ENCODE assay signal across 20 cellular contexts in genomic region chr2:101360229-101360628, GRCh38. TPM values are rescaled to one million over a fixed set of nuclear protein-coding genes. Genes with fewer than 3 reads are reported as not detected.
DNase-seq lines count a peak whose midpoint lies in the region; ATAC-seq and TF ChIP-seq lines count a peak whose summit lies in the region.
"Had no signal": no experiment of that assay in that cellular context is flagged by ENCODE, and none has a peak within 500 bp of the region (broad histone marks: within the 10 kb centered on the region; RNA-seq: fewer than 3 reads in every experiment).

No MANE protein-coding gene starts in this region.

- no peaks in the 10 kb centered on the region for H3K36me3 ChIP-seq in CD4-positive, CD25-positive, alpha-beta regulatory T cell (ENCODE audit: control insufficient read depth, insufficient read depth, low read length)
- H3K36me3 ChIP-seq: colonic mucosa, ovary, tibial artery had no signal

- H3K4me1 Mint-ChIP-seq in CD4-positive, CD25-positive, alpha-beta regulatory T cell = peaks cover 24 to 77% (median 40%) of the 10 kb centered on the region in 4 donors

- ATAC-seq in CD4-positive, CD25-positive, alpha-beta regulatory T cell (ENCODE audit: low read depth in 2 of 2) = no peak
- no peak for ATAC-seq in HG03025 (IDR thresholded peaks at IDR 0.05; ENCODE audit: low FRiP score, unreplicated experiment)
- ATAC-seq: activated CD8-positive, alpha-beta T cell treated with anti-CD3 and anti-CD28 coated beads, Interleukin-2, amount 10 ng/mL, durations not matched to agents 7 days and 5 days; activated T-helper 17 cell treated with anti-CD3 and anti-CD28 coated beads, Interleukin-2, amount 50 U/mL, for 72 hours; stimulated activated effector memory CD8-positive, alpha-beta T cell treated with anti-CD3 and anti-CD28 coated beads, Interleukin-12 subunit alpha, Interleukin-12 subunit beta, amount 100 ng/mL, for 72 hours had no signal

- no peaks in the 10 kb centered on the region for H3K36me3 Mint-ChIP-seq in CD4-positive, CD25-positive, alpha-beta regulatory T cell
- H3K36me3 Mint-ChIP-seq: stimulated activated effector memory CD8-positive, alpha-beta T cell treated with anti-CD3 and anti-CD28 coated beads, Interleukin-12 subunit alpha, Interleukin-12 subunit beta, amount 100 ng/mL, for 72 hours had no signal

- no peak for TF ChIP-seq POLR2A in erythroblast (IDR thresholded peaks at IDR 0.05; ENCODE audit: low read length)

- peak overlapping the region; percentile 69 for H3K27ac ChIP-seq in CD4-positive, CD25-positive, alpha-beta regulatory T cell (ENCODE audit: insufficient read depth, low read length, poor library complexity, severe bottlenecking)
- H3K27ac ChIP-seq: colonic mucosa, HL-60, ovary, tibial artery had no signal

- no peaks in the 10 kb centered on the region for H3K9me3 ChIP-seq in CD4-positive, CD25-positive, alpha-beta regulatory T cell (ENCODE audit: control insufficient read depth in 2 of 2, low read length in 2 of 2)
- H3K9me3 ChIP-seq: colonic mucosa, ovary, tibial artery had no signal

- DNase-seq in CD4-positive, CD25-positive, alpha-beta regulatory T cell = peak in 1 of 3 donors; percentile 21
- DNase-seq in HT1080 (ENCODE audit: low read depth) (peak; percentile 89), amniotic epithelial cell (ENCODE audit: low read depth) (peak; percentile 86), kidney tubule cell (ENCODE audit: low spot score) (peak; percentile 86), cortex of kidney (lab: John Stamatoyannopoulos, UW) (no peak), erythroblast (lab: John Stamatoyannopoulos, UW) (no peak), NOMO-1 treated with dmso at 0.1 percent for 144 hours (lab: John Stamatoyannopoulos, UW; ENCODE audit: unreplicated experiment) (no peak)
- DNase-seq: activated CD8-positive, alpha-beta T cell treated with anti-CD3 and anti-CD28 coated beads, Interleukin-2, amount 10 ng/mL, durations not matched to agents 7 days and 5 days; amygdala; colonic mucosa; GDM1; head of caudate nucleus; NCI-H1694; NCI-H446 treated with DMSO at 0.1 percent for 48 hours; ovary; tibial artery had no signal

- H3K9me3 Mint-ChIP-seq in CD4-positive, CD25-positive, alpha-beta regulatory T cell = peaks cover 0 to 1% (median 0%) of the 10 kb centered on the region in 7 donors
- H3K9me3 Mint-ChIP-seq: activated T-helper 17 cell treated with anti-CD3 and anti-CD28 coated beads, Interleukin-2, amount 50 U/mL, for 72 hours; stimulated activated effector memory CD8-positive, alpha-beta T cell treated with anti-CD3 and anti-CD28 coated beads, Interleukin-12 subunit alpha, Interleukin-12 subunit beta, amount 100 ng/mL, for 72 hours had no signal

- no peaks in the 10 kb centered on the region for H3K27me3 Mint-ChIP-seq in CD4-positive, CD25-positive, alpha-beta regulatory T cell
- H3K27me3 Mint-ChIP-seq: activated T-helper 17 cell treated with anti-CD3 and anti-CD28 coated beads, Interleukin-2, amount 50 U/mL, for 72 hours had no signal

- H3K4me3 Mint-ChIP-seq in CD4-positive, CD25-positive, alpha-beta regulatory T cell = peak overlapping the region; percentile 11 to 32 (median 21)
- H3K4me3 Mint-ChIP-seq: activated CD8-positive, alpha-beta T cell treated with anti-CD3 and anti-CD28 coated beads, Interleukin-2, amount 10 ng/mL, durations not matched to agents 7 days and 5 days; activated T-helper 17 cell treated with anti-CD3 and anti-CD28 coated beads, Interleukin-2, amount 50 U/mL, for 72 hours; stimulated activated effector memory CD8-positive, alpha-beta T cell treated with anti-CD3 and anti-CD28 coated beads, Interleukin-12 subunit alpha, Interleukin-12 subunit beta, amount 100 ng/mL, for 72 hours had no signal

- H3K4me3 ChIP-seq in CD4-positive, CD25-positive, alpha-beta regulatory T cell (ENCODE audit: low read depth, low read length) = no peak overlapping the region
- H3K4me3 ChIP-seq: colonic mucosa, ovary, tibial artery had no signal

- H3K27me3 ChIP-seq in CD4-positive, CD25-positive, alpha-beta regulatory T cell (ENCODE audit: control insufficient read depth, insufficient read depth, low read length) = no peaks in the 10 kb centered on the region
- H3K27me3 ChIP-seq: colonic mucosa, ovary, tibial artery had no signal

- H3K27ac Mint-ChIP-seq in CD4-positive, CD25-positive, alpha-beta regulatory T cell = peak overlapping the region; percentile 46 to 93 (median 88)
- H3K27ac Mint-ChIP-seq: activated CD8-positive, alpha-beta T cell treated with anti-CD3 and anti-CD28 coated beads, Interleukin-2, amount 10 ng/mL, durations not matched to agents 7 days and 5 days; activated T-helper 17 cell treated with anti-CD3 and anti-CD28 coated beads, Interleukin-2, amount 50 U/mL, for 72 hours; stimulated activated effector memory CD8-positive, alpha-beta T cell treated with anti-CD3 and anti-CD28 coated beads, Interleukin-12 subunit alpha, Interleukin-12 subunit beta, amount 100 ng/mL, for 72 hours had no signal

- H3K4me1 ChIP-seq in CD4-positive, CD25-positive, alpha-beta regulatory T cell (ENCODE audit: control insufficient read depth, insufficient read depth, low read length, poor library complexity, severe bottlenecking) = peaks cover 39% of the 10 kb centered on the region
- H3K4me1 ChIP-seq: colonic mucosa, tibial artery had no signal

RNA-seq across cellular contexts. Expression of gene CREG2, which starts 27.1 kb away (rescaled TPM):
- 2.2 TPM for total RNA-seq in CD4-positive, CD25-positive, alpha-beta regulatory T cell
- polyA plus RNA-seq in CD4-positive, CD25-positive, alpha-beta regulatory T cell = 1 to 10 TPM; 2.1 to 5.2 (median 3.8) TPM
- total RNA-seq in HT1080 (2014; rRNA removed; shearing (Covaris generic)) = 7.0 and 7.1 TPM in 2 replicates
- polyA plus RNA-seq in HT1080 (2015; cell fraction: cytosol; rRNA removed) = 6.5 and 7.4 TPM in 2 replicates
- 2.7 and 2.9 TPM in 2 replicates for polyA plus RNA-seq in HT1080 (2015; cell fraction: nucleus; rRNA removed)
- total RNA-seq: activated CD8-positive, alpha-beta T cell treated with anti-CD3 and anti-CD28 coated beads, Interleukin-2, amount 10 ng/mL, durations not matched to agents 7 days and 5 days; activated T-helper 17 cell treated with anti-CD3 and anti-CD28 coated beads, Interleukin-2, amount 50 U/mL, for 72 hours had no signal

RNA-seq across cellular contexts. Expression of gene RNF149, which starts 51.7 kb away (rescaled TPM):
- 221 TPM for total RNA-seq in CD4-positive, CD25-positive, alpha-beta regulatory T cell
- 10 to 100 TPM; 84.4 to 97.3 (median 90.9) TPM for polyA plus RNA-seq in CD4-positive, CD25-positive, alpha-beta regulatory T cell
- total RNA-seq in HT1080 (2014; rRNA removed; shearing (Covaris generic)) = 57.3 and 66.0 TPM in 2 replicates
- 56.8 and 61.9 TPM in 2 replicates for polyA plus RNA-seq in HT1080 (2015; cell fraction: cytosol; rRNA removed)
- polyA plus RNA-seq in HT1080 (2015; cell fraction: nucleus; rRNA removed) = 118 and 121 TPM in 2 replicates

Comparison
In these comparisons a context has a peak if more than half of its experiments do, and no peak if none do; other contexts are left out.
1. DNase-seq: peak in HT1080 (single experiment), amniotic epithelial cell (single experiment) and kidney tubule cell (single experiment); none in cortex of kidney (single experiment), erythroblast (0 of 2) and NOMO-1 treated with dmso at 0.1 percent for 144 hours (single experiment).